Comparison of ENCODE assay signal across 1 cellular context in the genomic region with DNA sequence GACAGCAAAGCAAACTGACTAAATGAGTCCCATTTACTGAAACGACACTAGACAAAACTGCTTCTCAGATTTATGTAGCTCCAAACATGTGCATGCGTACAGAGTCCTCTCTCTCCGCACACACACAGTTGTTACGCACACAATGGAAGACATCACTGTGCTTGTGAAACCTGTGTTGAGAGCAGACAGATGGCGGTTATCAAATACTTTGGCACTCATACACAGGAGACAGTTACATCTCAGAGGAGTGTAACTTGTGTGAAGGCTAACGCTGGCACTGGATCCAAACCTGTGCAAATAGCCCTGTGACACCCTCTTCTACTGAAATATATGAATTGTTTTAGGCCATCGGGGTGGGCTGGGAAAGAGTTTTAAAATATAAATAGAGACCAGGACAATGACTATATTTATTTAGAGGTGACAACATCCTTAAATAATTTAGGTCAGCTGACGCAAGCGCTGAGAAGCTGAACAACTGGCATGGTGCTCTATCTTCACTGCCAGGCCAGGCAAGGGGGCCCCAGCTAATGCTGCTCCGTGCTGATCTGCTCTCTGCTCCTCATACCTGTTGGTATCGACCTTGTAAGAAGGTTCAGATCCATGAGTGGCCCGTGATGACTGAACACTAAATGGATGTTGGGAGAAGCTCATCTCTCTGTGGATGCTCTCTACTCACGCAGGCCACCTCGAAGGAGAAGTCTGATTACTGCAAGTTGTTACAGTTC.
TF ChIP-seq lines count a peak whose summit lies in the region.

No MANE protein-coding gene starts in this region.

TF ChIP-seq in IMR-90, 13 proteins besides CTCF, POLR2A, EP300 and RAD21:
- TF ChIP-seq CHD1 (IDR thresholded peaks at IDR 0.05; ENCODE audit: low read depth, low read length) = no peak
- no peak for TF ChIP-seq NFE2L2 (IDR thresholded peaks at IDR 0.05; ENCODE audit: low read depth, low read length)
- TF ChIP-seq, protein P1, sequence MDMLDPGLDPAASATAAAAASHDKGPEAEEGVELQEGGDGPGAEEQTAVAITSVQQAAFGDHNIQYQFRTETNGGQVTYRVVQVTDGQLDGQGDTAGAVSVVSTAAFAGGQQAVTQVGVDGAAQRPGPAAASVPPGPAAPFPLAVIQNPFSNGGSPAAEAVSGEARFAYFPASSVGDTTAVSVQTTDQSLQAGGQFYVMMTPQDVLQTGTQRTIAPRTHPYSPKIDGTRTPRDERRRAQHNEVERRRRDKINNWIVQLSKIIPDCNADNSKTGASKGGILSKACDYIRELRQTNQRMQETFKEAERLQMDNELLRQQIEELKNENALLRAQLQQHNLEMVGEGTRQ (IDR thresholded peaks at IDR 0.05; ENCODE audit: low read depth, low read length) = no peak; the same call in 1 of the 2 replicates
- no peak for TF ChIP-seq MAZ (IDR thresholded peaks at IDR 0.05; ENCODE audit: borderline replicate concordance, low read depth, low read length)
- no peak for TF ChIP-seq RCOR1 (IDR thresholded peaks at IDR 0.05; ENCODE audit: insufficient replicate concordance, low read length)
- no peak for TF ChIP-seq MXI1 (IDR thresholded peaks at IDR 0.05; ENCODE audit: borderline replicate concordance, low read depth, low read length)
- no peak for TF ChIP-seq FOS (IDR thresholded peaks at IDR 0.05; ENCODE audit: low read depth, low read length)
- no peak for TF ChIP-seq BHLHE40 (IDR thresholded peaks at IDR 0.05; ENCODE audit: low read depth, low read length)
- no peak for TF ChIP-seq MAFK (IDR thresholded peaks at IDR 0.05; ENCODE audit: low read depth, low read length)
- TF ChIP-seq SMC3 (IDR thresholded peaks at IDR 0.05; ENCODE audit: low read depth, low read length) = no peak
- TF ChIP-seq, protein P2, sequence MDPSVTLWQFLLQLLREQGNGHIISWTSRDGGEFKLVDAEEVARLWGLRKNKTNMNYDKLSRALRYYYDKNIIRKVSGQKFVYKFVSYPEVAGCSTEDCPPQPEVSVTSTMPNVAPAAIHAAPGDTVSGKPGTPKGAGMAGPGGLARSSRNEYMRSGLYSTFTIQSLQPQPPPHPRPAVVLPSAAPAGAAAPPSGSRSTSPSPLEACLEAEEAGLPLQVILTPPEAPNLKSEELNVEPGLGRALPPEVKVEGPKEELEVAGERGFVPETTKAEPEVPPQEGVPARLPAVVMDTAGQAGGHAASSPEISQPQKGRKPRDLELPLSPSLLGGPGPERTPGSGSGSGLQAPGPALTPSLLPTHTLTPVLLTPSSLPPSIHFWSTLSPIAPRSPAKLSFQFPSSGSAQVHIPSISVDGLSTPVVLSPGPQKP (IDR thresholded peaks at IDR 0.05; ENCODE audit: borderline replicate concordance, low read depth, low read length) = no peak
- TF ChIP-seq CEBPB (IDR thresholded peaks at IDR 0.05; ENCODE audit: low read depth, low read length) = no peak
- no peak for TF ChIP-seq RFX5 (IDR thresholded peaks at IDR 0.05; ENCODE audit: low read depth, low read length)
